In genomic region chr11:120900642-120901041, GRCh38 we compare ENCODE assay signal across 19 cellular contexts.
DNase-seq lines count a peak whose midpoint lies in the region; FAIRE-seq and TF ChIP-seq lines count a peak whose summit lies in the region.
"Had no signal": no experiment of that assay in that cellular context is flagged by ENCODE, and none has a peak within 500 bp of the region (broad histone marks: within the 10 kb centered on the region; RNA-seq: fewer than 3 reads in every experiment).

No MANE protein-coding gene starts in this region.

- peaks cover 16% of the 10 kb centered on the region for H3K27me3 ChIP-seq in endodermal cell (ENCODE audit: control insufficient read depth, insufficient read depth, low read length, poor library complexity, severe bottlenecking)

- TF ChIP-seq EP300 in Ishikawa (IDR thresholded peaks at IDR 0.05; ENCODE audit: borderline replicate concordance), result no peak

- DNase-seq in ELF-1 (ENCODE audit: low read depth, low spot score), result peak; percentile 66
- DNase-seq in endodermal cell, result peak; percentile 79
- peak; percentile 65 for DNase-seq in left kidney (ENCODE audit: low read depth, low spot score)
- DNase-seq in GM19239 (ENCODE audit: insufficient read length, low spot score), result no peak
- DNase-seq in NCI-H1694 (lab: John Stamatoyannopoulos, UW), result no peak
- DNase-seq in activated naive CD4-positive, alpha-beta T cell treated with anti-CD3 and anti-CD28 coated beads, Interleukin-2, amount 50 U/mL, for 16 hours, result no peak
- DNase-seq in NCI-H1417 treated with DMSO at 0.1 percent for 48 hours (lab: John Stamatoyannopoulos, UW), result no peak
- DNase-seq: GF-D8, MV-4-11, NCI-H1436 treated with DMSO at 0.1 percent for 48 hours, NCI-H2081, NCI-H524 had no signal

- no peaks in the 10 kb centered on the region for H3K9me3 Mint-ChIP-seq in endodermal cell

- H3K36me3 Mint-ChIP-seq in endodermal cell (ENCODE audit: low read depth), result no peaks in the 10 kb centered on the region

- no peak for TF ChIP-seq RAD21 in Ishikawa (IDR thresholded peaks at IDR 0.05; ENCODE audit: low read depth)

- no peak for TF ChIP-seq CTCF in endodermal cell (conservative IDR thresholded peaks at IDR 0.05)

- H3K27ac ChIP-seq in endodermal cell (ENCODE audit: low read depth, low read length), result no peak overlapping the region
- H3K27ac ChIP-seq: C4-2B, HL-60 had no signal

- no peaks in the 10 kb centered on the region for H3K9me3 ChIP-seq in endodermal cell (ENCODE audit: control insufficient read depth, low read length)

- H3K36me3 ChIP-seq in endodermal cell (ENCODE audit: control insufficient read depth, insufficient read depth, low read length), result no peaks in the 10 kb centered on the region

- no peak overlapping the region for H3K27ac Mint-ChIP-seq in endodermal cell

- H3K4me1 ChIP-seq in endodermal cell (ENCODE audit: control insufficient read depth, insufficient read depth, low read length), result peaks cover 9% of the 10 kb centered on the region

- H3K4me1 Mint-ChIP-seq in endodermal cell, result peaks cover 21% of the 10 kb centered on the region

- no peak overlapping the region for H3K9ac ChIP-seq in endodermal cell (ENCODE audit: extremely low read depth, low read length, poor library complexity, severe bottlenecking)

- 59 to 66% methylated on average over 4 to 9 of the region's 9 CpGs for WGBS in endodermal cell (ENCODE audit: insufficient coverage in 1 of 2, insufficient read length in 1 of 2), 2 experiments

- no peak overlapping the region for H3K4me3 ChIP-seq in endodermal cell (ENCODE audit: low read length)
- H3K4me3 ChIP-seq: K562 had no signal

- no peak for FAIRE-seq in GM19239 (lab: Jason Lieb, UNC)
- FAIRE-seq: GM12892, H54, HTR-8/SVneo, K562 had no signal

- no peak overlapping the region for H3K4me3 Mint-ChIP-seq in endodermal cell

- H3K27me3 Mint-ChIP-seq in endodermal cell (ENCODE audit: insufficient read depth), result peaks cover 14% of the 10 kb centered on the region

TF ChIP-seq in Ishikawa, 13 proteins besides CTCF, POLR2A, EP300 and RAD21:
- TF ChIP-seq, protein P1, sequence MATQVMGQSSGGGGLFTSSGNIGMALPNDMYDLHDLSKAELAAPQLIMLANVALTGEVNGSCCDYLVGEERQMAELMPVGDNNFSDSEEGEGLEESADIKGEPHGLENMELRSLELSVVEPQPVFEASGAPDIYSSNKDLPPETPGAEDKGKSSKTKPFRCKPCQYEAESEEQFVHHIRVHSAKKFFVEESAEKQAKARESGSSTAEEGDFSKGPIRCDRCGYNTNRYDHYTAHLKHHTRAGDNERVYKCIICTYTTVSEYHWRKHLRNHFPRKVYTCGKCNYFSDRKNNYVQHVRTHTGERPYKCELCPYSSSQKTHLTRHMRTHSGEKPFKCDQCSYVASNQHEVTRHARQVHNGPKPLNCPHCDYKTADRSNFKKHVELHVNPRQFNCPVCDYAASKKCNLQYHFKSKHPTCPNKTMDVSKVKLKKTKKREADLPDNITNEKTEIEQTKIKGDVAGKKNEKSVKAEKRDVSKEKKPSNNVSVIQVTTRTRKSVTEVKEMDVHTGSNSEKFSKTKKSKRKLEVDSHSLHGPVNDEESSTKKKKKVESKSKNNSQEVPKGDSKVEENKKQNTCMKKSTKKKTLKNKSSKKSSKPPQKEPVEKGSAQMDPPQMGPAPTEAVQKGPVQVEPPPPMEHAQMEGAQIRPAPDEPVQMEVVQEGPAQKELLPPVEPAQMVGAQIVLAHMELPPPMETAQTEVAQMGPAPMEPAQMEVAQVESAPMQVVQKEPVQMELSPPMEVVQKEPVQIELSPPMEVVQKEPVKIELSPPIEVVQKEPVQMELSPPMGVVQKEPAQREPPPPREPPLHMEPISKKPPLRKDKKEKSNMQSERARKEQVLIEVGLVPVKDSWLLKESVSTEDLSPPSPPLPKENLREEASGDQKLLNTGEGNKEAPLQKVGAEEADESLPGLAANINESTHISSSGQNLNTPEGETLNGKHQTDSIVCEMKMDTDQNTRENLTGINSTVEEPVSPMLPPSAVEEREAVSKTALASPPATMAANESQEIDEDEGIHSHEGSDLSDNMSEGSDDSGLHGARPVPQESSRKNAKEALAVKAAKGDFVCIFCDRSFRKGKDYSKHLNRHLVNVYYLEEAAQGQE (IDR thresholded peaks at IDR 0.05; ENCODE audit: low read depth), result peak; percentile 82
- TF ChIP-seq EGR1 (IDR thresholded peaks at IDR 0.05) (no peak), CREB1 (IDR thresholded peaks at IDR 0.05; ENCODE audit: low read depth) (no peak), YY1 (IDR thresholded peaks at IDR 0.05; ENCODE audit: low read depth) (no peak)

Comparison
In these comparisons a context has a peak if more than half of its experiments do, and no peak if none do; other contexts are left out.
1. DNase-seq: peak in ELF-1 (single experiment), endodermal cell (single experiment) and left kidney (single experiment); none in GM19239 (single experiment), NCI-H1694 (single experiment), activated naive CD4-positive, alpha-beta T cell treated with anti-CD3 and anti-CD28 coated beads, Interleukin-2, amount 50 U/mL, for 16 hours (single experiment) and NCI-H1417 treated with DMSO at 0.1 percent for 48 hours (single experiment).